8 cellular contexts compared by ENCODE assay signal in genomic region chr3:47781326-47781684, GRCh38. TPM values are rescaled to one million over a fixed set of nuclear protein-coding genes. Genes with fewer than 3 reads are reported as not detected.
DNase-seq lines count a peak whose midpoint lies in the region; ATAC-seq and TF ChIP-seq lines count a peak whose summit lies in the region.

No MANE protein-coding gene starts in this region.

- H3K4me2 ChIP-seq in BLaER1, result peak overlapping the region; percentile 92

- TF ChIP-seq CTCF in WTC11 (IDR thresholded peaks at IDR 0.05) (no peak), liver (IDR thresholded peaks at IDR 0.05; ENCODE audit: low read depth, low read length, missing input control) (no peak)

- CTCF ChIA-PET in WTC11 (lab: Charles Lee), result no interaction called here

- H3K27me3 ChIP-seq in BLaER1 (no peaks in the 10 kb centered on the region), liver (ENCODE audit: control insufficient read depth in 4 of 4, insufficient read depth in 4 of 4, low read length in 3 of 4) (no peaks in the 10 kb centered on the region)

- under 1% methylated on average over 37 of the region's 37 CpGs for WGBS in liver

- POLR2A ChIA-PET in WTC11 (lab: Charles Lee), result interaction anchor here (0.5 kb wide), 1 partner anchor 58 kb away, joined by 4 read pairs; no protein-coding TSS in a partner anchor

- H3K4me1 ChIP-seq in BLaER1 (peaks cover 48% of the 10 kb centered on the region), liver (ENCODE audit: control insufficient read depth in 4 of 4, insufficient read depth in 4 of 4, low read length in 3 of 4) (peaks cover 5 to 27% (median 14%) of the 10 kb centered on the region in 4 donors)

- H3K9ac ChIP-seq in BLaER1, result peak overlapping the region; percentile 100
- H3K9ac ChIP-seq in liver (ENCODE audit: low read depth in 1 of 2, low read length in 2 of 2), result peak overlapping the region; percentile 87 to 88

- H3K36me3 Mint-ChIP-seq in WTC11, result peaks cover 16% of the 10 kb centered on the region

- peaks cover 17% of the 10 kb centered on the region for H3K4me1 Mint-ChIP-seq in WTC11

- peak overlapping the region; percentile 97 for H3K27ac Mint-ChIP-seq in WTC11

- H3K36me3 ChIP-seq in BLaER1 (peaks cover 22% of the 10 kb centered on the region; the same call in 1 of the 2 replicates), liver (ENCODE audit: control insufficient read depth in 4 of 4, insufficient read depth in 3 of 4, low read depth in 1 of 4, low read length in 3 of 4) (no peaks in the 10 kb centered on the region)

- H4K20me1 ChIP-seq in BLaER1, result peaks cover 44% of the 10 kb centered on the region

- DNase-seq in WTC11 (ENCODE audit: low spot score), result peak; percentile 48
- DNase-seq in cerebellum (ENCODE audit: low spot score), result peak; percentile 60
- peak; percentile 63 for DNase-seq in stimulated activated CD4-positive, alpha-beta T cell treated with anti-CD3 and anti-CD28 coated beads, Interleukin-4, amount 100 ng/mL, for 24 hours
- no peak for DNase-seq in NAMALWA (ENCODE audit: low spot score)

- H3K4me3 ChIP-seq in BLaER1 (peak overlapping the region; percentile 98), liver (ENCODE audit: low read depth in 1 of 3, low read length in 3 of 3) (peak overlapping the region; percentile 86 to 94 (median 88))

- no peaks in the 10 kb centered on the region for H3K9me3 Mint-ChIP-seq in WTC11

- H3K4me3 Mint-ChIP-seq in WTC11, result peak overlapping the region; percentile 97

- no peak for TF ChIP-seq RAD21 in liver (IDR thresholded peaks at IDR 0.05)

- ATAC-seq in GM19372 (IDR thresholded peaks at IDR 0.05; ENCODE audit: low read depth, unreplicated experiment), result peak; percentile 26
- peak; percentile 31 for ATAC-seq in HG03521 (IDR thresholded peaks at IDR 0.05; ENCODE audit: unreplicated experiment)
- peak; percentile 22 for ATAC-seq in WTC11

- H3K27ac ChIP-seq in BLaER1 (peak overlapping the region; percentile 100), liver (ENCODE audit: low read depth in 1 of 2, low read length in 2 of 2) (peak overlapping the region; percentile 99)

- H3K9me3 ChIP-seq in BLaER1 (no peaks in the 10 kb centered on the region), liver (ENCODE audit: control insufficient read depth in 4 of 4, low read length in 3 of 4) (no peaks in the 10 kb centered on the region)

- no peaks in the 10 kb centered on the region for H3K27me3 Mint-ChIP-seq in WTC11 (ENCODE audit: low read depth)

TF ChIP-seq in WTC11, 78 proteins besides CTCF, POLR2A, EP300 and RAD21 (continues in another document):
- 0 out of 2 replicates have a peak, but pooled peaks have one; percentile 51 for TF ChIP-seq ESRRA (CRISPR knock-in tag; IDR thresholded peaks at IDR 0.05; ENCODE audit: borderline replicate concordance)
- TF ChIP-seq MYBL2 (CRISPR knock-in tag; IDR thresholded peaks at IDR 0.05), result no peak
- TF ChIP-seq ZNF425 (CRISPR knock-in tag; conservative IDR thresholded peaks at IDR 0.05), result no peak
- no peak for TF ChIP-seq FOXJ3 (CRISPR knock-in tag; IDR thresholded peaks at IDR 0.05; ENCODE audit: borderline replicate concordance)
- TF ChIP-seq, protein P1, sequence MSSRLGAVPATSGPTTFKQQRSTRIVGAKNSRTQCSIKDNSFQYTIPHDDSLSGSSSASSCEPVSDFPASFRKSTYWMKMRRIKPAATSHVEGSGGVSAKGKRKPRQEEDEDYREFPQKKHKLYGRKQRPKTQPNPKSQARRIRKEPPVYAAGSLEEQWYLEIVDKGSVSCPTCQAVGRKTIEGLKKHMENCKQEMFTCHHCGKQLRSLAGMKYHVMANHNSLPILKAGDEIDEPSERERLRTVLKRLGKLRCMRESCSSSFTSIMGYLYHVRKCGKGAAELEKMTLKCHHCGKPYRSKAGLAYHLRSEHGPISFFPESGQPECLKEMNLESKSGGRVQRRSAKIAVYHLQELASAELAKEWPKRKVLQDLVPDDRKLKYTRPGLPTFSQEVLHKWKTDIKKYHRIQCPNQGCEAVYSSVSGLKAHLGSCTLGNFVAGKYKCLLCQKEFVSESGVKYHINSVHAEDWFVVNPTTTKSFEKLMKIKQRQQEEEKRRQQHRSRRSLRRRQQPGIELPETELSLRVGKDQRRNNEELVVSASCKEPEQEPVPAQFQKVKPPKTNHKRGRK (CRISPR knock-in tag; IDR thresholded peaks at IDR 0.05; ENCODE audit: borderline replicate concordance), result no peak
- no peak for TF ChIP-seq SMAD4 (CRISPR knock-in tag; IDR thresholded peaks at IDR 0.05)
- no peak for TF ChIP-seq ZNF232 (CRISPR knock-in tag; IDR thresholded peaks at IDR 0.05)
- TF ChIP-seq NFYB (CRISPR knock-in tag; conservative IDR thresholded peaks at IDR 0.05; ENCODE audit: low read depth), result no peak
- no peak for TF ChIP-seq IRF2 (CRISPR knock-in tag; IDR thresholded peaks at IDR 0.05; ENCODE audit: borderline replicate concordance, low read depth)
- no peak for TF ChIP-seq CREB1 (CRISPR knock-in tag; IDR thresholded peaks at IDR 0.05)
- TF ChIP-seq OVOL2 (CRISPR knock-in tag; IDR thresholded peaks at IDR 0.05; ENCODE audit: borderline replicate concordance), result no peak

TF ChIP-seq in liver, 16 proteins besides CTCF, POLR2A, EP300 and RAD21:
- TF ChIP-seq YY1 (IDR thresholded peaks at IDR 0.05) (no peak), GABPA (IDR thresholded peaks at IDR 0.05 in 1 of 2, conservative IDR thresholded peaks at IDR 0.05 in 1 of 2) (no peak), NR2F2 (IDR thresholded peaks at IDR 0.05) (no peak), TAF1 (conservative IDR thresholded peaks at IDR 0.05) (no peak)
- TF ChIP-seq, protein P2, sequence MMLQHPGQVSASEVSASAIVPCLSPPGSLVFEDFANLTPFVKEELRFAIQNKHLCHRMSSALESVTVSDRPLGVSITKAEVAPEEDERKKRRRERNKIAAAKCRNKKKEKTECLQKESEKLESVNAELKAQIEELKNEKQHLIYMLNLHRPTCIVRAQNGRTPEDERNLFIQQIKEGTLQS (IDR thresholded peaks at IDR 0.05), result no peak

RNA-seq across cellular contexts. Expression of gene SMARCC1, which starts 0.4 kb away (rescaled TPM):
- 237 to 249 TPM (median 243 TPM) in 3 replicates for total RNA-seq in WTC11 (2021)
- total RNA-seq in cerebellum, result 65.0 TPM
- total RNA-seq in liver, result 10 to 100 TPM; 16.7 to 19.8 TPM
- polyA plus RNA-seq in liver, result 1 to 10 TPM; 6.6 to 8.5 TPM

RNA-seq across cellular contexts. Expression of gene DHX30, which starts 21.6 kb away (rescaled TPM):
- total RNA-seq in WTC11 (2021), result 97.3 to 99.2 TPM (median 98.1 TPM) in 3 replicates
- total RNA-seq in cerebellum, result 65.0 TPM
- 10 to 100 TPM; 30.4 to 39.9 TPM for total RNA-seq in liver
- 10 to 100 TPM; 18.3 to 22.1 TPM for polyA plus RNA-seq in liver
